15 cellular contexts compared by ENCODE assay signal in genomic region chr2:112293636-112294401, GRCh38. TPM values are rescaled to one million over a fixed set of nuclear protein-coding genes. Genes with fewer than 3 reads are reported as not detected.
DNase-seq lines count a peak whose midpoint lies in the region; ATAC-seq and TF ChIP-seq lines count a peak whose summit lies in the region.
"Had no signal": no experiment of that assay in that cellular context is flagged by ENCODE, and none has a peak within 500 bp of the region (broad histone marks: within the 10 kb centered on the region; RNA-seq: fewer than 3 reads in every experiment).

No MANE protein-coding gene starts in this region.

- no peak overlapping the region for H3K9ac ChIP-seq in smooth muscle cell (ENCODE audit: low read depth)
- H3K9ac ChIP-seq: BLaER1 treated with 17β-estradiol and CSF1 and Interleukin-3, amounts not matched to agents 10 nM and 100 nM had no signal

- H3K9me3 ChIP-seq in body of pancreas (no peaks in the 10 kb centered on the region), smooth muscle cell (replicated peaks; ENCODE audit: low read depth) (no peaks in the 10 kb centered on the region), lower lobe of right lung (no peaks in the 10 kb centered on the region)
- H3K9me3 ChIP-seq: BLaER1 treated with 17β-estradiol and CSF1 and Interleukin-3, amounts not matched to agents 10 nM and 100 nM had no signal

- H3K27ac Mint-ChIP-seq in nephron progenitor cell, result peak overlapping the region; percentile 71
- H3K27ac Mint-ChIP-seq: CD4-positive, CD25-positive, alpha-beta regulatory T cell had no signal

- no peak overlapping the region for H2AFZ ChIP-seq in smooth muscle cell (ENCODE audit: low read depth)

- H3K27me3 Mint-ChIP-seq in nephron progenitor cell (ENCODE audit: low read depth, poor library complexity), result no peaks in the 10 kb centered on the region
- H3K27me3 Mint-ChIP-seq: CD4-positive, CD25-positive, alpha-beta regulatory T cell had no signal

- peaks cover 19% of the 10 kb centered on the region for H4K20me1 ChIP-seq in smooth muscle cell (ENCODE audit: low read depth)

- DNase-seq in Right ventricle myocardium superior, result no peak
- no peak for DNase-seq in Right ventricle myocardium inferior (ENCODE audit: missing footprints)
- DNase-seq in G401 (ENCODE audit: low spot score), result peak; percentile 68
- peak in 2 of 4 donors; percentile 22 to 28 for DNase-seq in body of pancreas
- no peak for DNase-seq in nephron progenitor cell
- DNase-seq in smooth muscle cell (lab: John Stamatoyannopoulos, UW; ENCODE audit: unreplicated experiment), result no peak
- DNase-seq in sciatic nerve (ENCODE audit: low spot score), result no peak
- no peak for DNase-seq in lower lobe of right lung
- DNase-seq: 8988T; ACHN; CD4-positive, CD25-positive, alpha-beta regulatory T cell; DMS53 had no signal

- H3K27ac ChIP-seq in body of pancreas, result no peak overlapping the region
- H3K27ac ChIP-seq in smooth muscle cell (ENCODE audit: low read depth), result no peak overlapping the region
- H3K27ac ChIP-seq in lower lobe of right lung, result no peak overlapping the region
- H3K27ac ChIP-seq: BLaER1 treated with 17β-estradiol and CSF1 and Interleukin-3, amounts not matched to agents 10 nM and 100 nM; HL-60 had no signal

- H3K4me1 Mint-ChIP-seq in nephron progenitor cell, result peaks cover 22% of the 10 kb centered on the region

- H3K79me2 ChIP-seq in smooth muscle cell (ENCODE audit: low read depth), result peaks cover 12% of the 10 kb centered on the region

- H3K4me3 Mint-ChIP-seq in nephron progenitor cell, result no peak overlapping the region
- H3K4me3 Mint-ChIP-seq: CD4-positive, CD25-positive, alpha-beta regulatory T cell had no signal

- H3K4me2 ChIP-seq in smooth muscle cell, result no peak overlapping the region
- H3K4me2 ChIP-seq: BLaER1 treated with 17β-estradiol and CSF1 and Interleukin-3, amounts not matched to agents 10 nM and 100 nM had no signal

- H3K4me1 ChIP-seq in body of pancreas (no peaks in the 10 kb centered on the region), smooth muscle cell (ENCODE audit: low read depth) (no peaks in the 10 kb centered on the region), lower lobe of right lung (no peaks in the 10 kb centered on the region)
- H3K4me1 ChIP-seq: BLaER1 treated with 17β-estradiol and CSF1 and Interleukin-3, amounts not matched to agents 10 nM and 100 nM had no signal

- peaks cover 5% of the 10 kb centered on the region for H3K36me3 Mint-ChIP-seq in nephron progenitor cell (ENCODE audit: low read depth)

- intact Hi-C loops in Right ventricle myocardium superior (cut with DNase I) (no loop called here), Right ventricle myocardium inferior (cut with DNase I) (no loop called here), body of pancreas (cut with DNase I) (no loop called here), sciatic nerve (cut with DNase I) (no loop called here), lower lobe of right lung (cut with DNase I) (no loop called here)

- WGBS in body of pancreas, 2 donors, result 61 to 71% methylated on average over 8 of the region's 8 CpGs
- 88% methylated on average over 8 of the region's 8 CpGs for WGBS in smooth muscle cell (ENCODE audit: low lambda C conversion rate)

- no peak for TF ChIP-seq POLR2A in body of pancreas (IDR thresholded peaks at IDR 0.05)

- H3K27me3 ChIP-seq in body of pancreas (no peaks in the 10 kb centered on the region), smooth muscle cell (ENCODE audit: low read depth) (no peaks in the 10 kb centered on the region), lower lobe of right lung (ENCODE audit: low read depth) (no peaks in the 10 kb centered on the region)
- H3K27me3 ChIP-seq: BLaER1 treated with 17β-estradiol and CSF1 and Interleukin-3, amounts not matched to agents 10 nM and 100 nM had no signal

- TF ChIP-seq CTCF in body of pancreas (IDR thresholded peaks at IDR 0.05), result no peak
- no peak for TF ChIP-seq CTCF in nephron progenitor cell (IDR thresholded peaks at IDR 0.05)
- TF ChIP-seq CTCF in smooth muscle cell (IDR thresholded peaks at IDR 0.05; ENCODE audit: borderline replicate concordance, insufficient read depth, poor library complexity, severe bottlenecking), result no peak
- no peak for TF ChIP-seq CTCF in lower lobe of right lung (IDR thresholded peaks at IDR 0.05)

- no peaks in the 10 kb centered on the region for H3F3A ChIP-seq in smooth muscle cell (ENCODE audit: low read depth)

- ATAC-seq in Right ventricle myocardium superior (ENCODE audit: poor library complexity) (peak; percentile 73), Right ventricle myocardium inferior (no peak), body of pancreas (peak; percentile 82), sciatic nerve (no peak), lower lobe of right lung (no peak)
- ATAC-seq: HCT116 had no signal

- no peak overlapping the region for H3K4me3 ChIP-seq in body of pancreas
- no peak overlapping the region for H3K4me3 ChIP-seq in smooth muscle cell
- no peak overlapping the region for H3K4me3 ChIP-seq in lower lobe of right lung
- H3K4me3 ChIP-seq: BLaER1 treated with 17β-estradiol and CSF1 and Interleukin-3, amounts not matched to agents 10 nM and 100 nM had no signal

- in situ Hi-C loops in G401 (cut with HindIII; ENCODE audit: low sequenced_read_pairs), result no loop called here

- H3K36me3 ChIP-seq in body of pancreas (replicated peaks in 1 of 2; ENCODE audit: insufficient read depth in 1 of 2, low read depth in 2 of 2) (no peaks in the 10 kb centered on the region), smooth muscle cell (ENCODE audit: low read depth) (no peaks in the 10 kb centered on the region), lower lobe of right lung (no peaks in the 10 kb centered on the region)
- H3K36me3 ChIP-seq: BLaER1 treated with 17β-estradiol and CSF1 and Interleukin-3, amounts not matched to agents 10 nM and 100 nM had no signal

- peaks cover 7% of the 10 kb centered on the region for H3K9me3 Mint-ChIP-seq in nephron progenitor cell
- H3K9me3 Mint-ChIP-seq: CD4-positive, CD25-positive, alpha-beta regulatory T cell had no signal

RNA-seq across cellular contexts. Expression of gene ZC3H6, which starts 18.4 kb away (rescaled TPM):
- total RNA-seq in Right ventricle myocardium superior (18.7 TPM), Right ventricle myocardium inferior (16.1 TPM), body of pancreas (1 to 10 TPM; 4.0 to 7.0 TPM), smooth muscle cell (7.6 and 8.4 TPM in 2 replicates), sciatic nerve (37.7 TPM), lower lobe of right lung (18.0 TPM)
- total RNA-seq in G401 (2014; rRNA removed; shearing (Covaris generic)), result 0.98 and 1.7 TPM in 2 replicates
- 1.9 and 2.8 TPM in 2 replicates for polyA plus RNA-seq in smooth muscle cell

RNA-seq across cellular contexts. Expression of gene ZC3H8, which starts 39.0 kb away (rescaled TPM):
- 12.0 TPM for total RNA-seq in Right ventricle myocardium superior
- total RNA-seq in Right ventricle myocardium inferior, result 10.6 TPM
- 3.7 and 3.8 TPM in 2 replicates for total RNA-seq in G401 (2014; rRNA removed; shearing (Covaris generic))
- 10 to 100 TPM; 14.3 to 45.8 TPM for total RNA-seq in body of pancreas
- 3.2 and 5.9 TPM in 2 replicates for total RNA-seq in smooth muscle cell
- polyA plus RNA-seq in smooth muscle cell, result 9.1 and 12.7 TPM in 2 replicates
- 11.1 TPM for total RNA-seq in sciatic nerve
- 5.0 TPM for total RNA-seq in lower lobe of right lung

Comparison
In these comparisons a context has a peak if more than half of its experiments do, and no peak if none do; other contexts are left out.
1. ATAC-seq: peak in Right ventricle myocardium superior (single experiment) and body of pancreas (single experiment); none in Right ventricle myocardium inferior (single experiment), sciatic nerve (single experiment) and lower lobe of right lung (0 of 2).